18 cellular contexts compared by ENCODE assay signal in genomic region chr5:127305486-127305885, GRCh38. TPM values are rescaled to one million over a fixed set of nuclear protein-coding genes. Genes with fewer than 3 reads are reported as not detected.
A peak's percentile ranks its signal among the peaks of the same experiment; 100 is the strongest.
DNase-seq lines count a peak whose midpoint lies in the region; ATAC-seq and TF ChIP-seq lines count a peak whose summit lies in the region.
"Had no signal": no experiment of that assay in that cellular context is flagged by ENCODE, and none has a peak within 500 bp of the region (broad histone marks: within the 10 kb centered on the region; RNA-seq: fewer than 3 reads in every experiment).

No MANE protein-coding gene starts in this region.

- DNase-seq in NCI-H2171 treated with DMSO at 0.1 percent for 48 hours (lab: John Stamatoyannopoulos, UW) (peak; percentile 20), NCI-H2171 (lab: John Stamatoyannopoulos, UW) (no peak), medulla oblongata (ENCODE audit: extremely low spot score) (peak; percentile 89), esophagus squamous epithelium (lab: John Stamatoyannopoulos, UW) (no peak), body of pancreas (no peak), RKO (ENCODE audit: low spot score) (no peak)
- DNase-seq in activated CD4-positive, alpha-beta T cell treated with anti-CD3 and anti-CD28 coated beads, Interleukin-2, amount 10 ng/mL, durations not matched to agents 24 days and 14 days = no peak
- DNase-seq: GF-D8, GM23248, Kasumi-1, MM.1S, NCI-H187 treated with DMSO at 0.1 percent for 48 hours, NCI-H524, SJCRH30 had no signal

- ATAC-seq in body of pancreas = no peak

- TF ChIP-seq CTCF in esophagus squamous epithelium (IDR thresholded peaks at IDR 0.05) = no peak
- TF ChIP-seq CTCF in body of pancreas (IDR thresholded peaks at IDR 0.05) = no peak

- no peaks in the 10 kb centered on the region for H3K36me3 Mint-ChIP-seq in activated CD4-positive, alpha-beta T cell treated with anti-CD3 and anti-CD28 coated beads, Interleukin-2, amount 10 ng/mL, durations not matched to agents 24 days and 14 days (ENCODE audit: low read depth)
- H3K36me3 Mint-ChIP-seq: IgD-negative memory B cell had no signal

- H3K27me3 ChIP-seq in esophagus squamous epithelium (no peaks in the 10 kb centered on the region), body of pancreas (no peaks in the 10 kb centered on the region)
- H3K27me3 ChIP-seq: BLaER1 treated with 17β-estradiol and CSF1 and Interleukin-3, amounts not matched to agents 10 nM and 100 nM; SJCRH30 had no signal

- H3K27ac ChIP-seq in cingulate gyrus (ENCODE audit: low read depth, low read length) (peak overlapping the region; percentile 94), esophagus squamous epithelium (no peak overlapping the region), body of pancreas (no peak overlapping the region)
- H3K27ac ChIP-seq: BLaER1 treated with 17β-estradiol and CSF1 and Interleukin-3, amounts not matched to agents 10 nM and 100 nM; GM23248; HL-60; SJCRH30 had no signal

- H3K4me1 Mint-ChIP-seq in activated CD4-positive, alpha-beta T cell treated with anti-CD3 and anti-CD28 coated beads, Interleukin-2, amount 10 ng/mL, durations not matched to agents 24 days and 14 days = no peaks in the 10 kb centered on the region
- H3K4me1 Mint-ChIP-seq: IgD-negative memory B cell had no signal

- intact Hi-C loops in activated CD4-positive, alpha-beta T cell treated with anti-CD3 and anti-CD28 coated beads, Interleukin-2, amount 10 ng/mL, durations not matched to agents 24 days and 14 days (cut with micrococcal nuclease) = no loop called here
- intact Hi-C loops in esophagus squamous epithelium (cut with DNase I) (no loop called here), body of pancreas (cut with DNase I) (no loop called here)

- H3K4me3 Mint-ChIP-seq in activated CD4-positive, alpha-beta T cell treated with anti-CD3 and anti-CD28 coated beads, Interleukin-2, amount 10 ng/mL, durations not matched to agents 24 days and 14 days = no peak overlapping the region
- H3K4me3 Mint-ChIP-seq: IgD-negative memory B cell had no signal

- TF ChIP-seq POLR2A in esophagus squamous epithelium (IDR thresholded peaks at IDR 0.05) (no peak), body of pancreas (IDR thresholded peaks at IDR 0.05) (no peak)

- H3K4me1 ChIP-seq in esophagus squamous epithelium (no peaks in the 10 kb centered on the region), body of pancreas (no peaks in the 10 kb centered on the region)
- H3K4me1 ChIP-seq: BLaER1 treated with 17β-estradiol and CSF1 and Interleukin-3, amounts not matched to agents 10 nM and 100 nM had no signal

- no peak overlapping the region for H3K27ac Mint-ChIP-seq in activated CD4-positive, alpha-beta T cell treated with anti-CD3 and anti-CD28 coated beads, Interleukin-2, amount 10 ng/mL, durations not matched to agents 24 days and 14 days
- H3K27ac Mint-ChIP-seq: IgD-negative memory B cell had no signal

- 13 to 41% methylated on average over 2 of the region's 2 CpGs for WGBS in esophagus squamous epithelium, 2 donors
- WGBS in body of pancreas, 2 donors = 10 to 33% methylated on average over 2 of the region's 2 CpGs

- no peaks in the 10 kb centered on the region for H3K9me3 ChIP-seq in esophagus squamous epithelium
- no peaks in the 10 kb centered on the region for H3K9me3 ChIP-seq in body of pancreas

- no peaks in the 10 kb centered on the region for H3K9me3 Mint-ChIP-seq in activated CD4-positive, alpha-beta T cell treated with anti-CD3 and anti-CD28 coated beads, Interleukin-2, amount 10 ng/mL, durations not matched to agents 24 days and 14 days

- H3K27me3 Mint-ChIP-seq in activated CD4-positive, alpha-beta T cell treated with anti-CD3 and anti-CD28 coated beads, Interleukin-2, amount 10 ng/mL, durations not matched to agents 24 days and 14 days = peaks cover 10% of the 10 kb centered on the region

- H3K4me3 ChIP-seq in esophagus squamous epithelium (no peak overlapping the region), body of pancreas (no peak overlapping the region)
- H3K4me3 ChIP-seq: BLaER1 treated with 17β-estradiol and CSF1 and Interleukin-3, amounts not matched to agents 10 nM and 100 nM; GM23248; SJCRH30 had no signal

- H3K36me3 ChIP-seq in esophagus squamous epithelium = no peaks in the 10 kb centered on the region
- no peaks in the 10 kb centered on the region for H3K36me3 ChIP-seq in body of pancreas (replicated peaks in 1 of 2; ENCODE audit: insufficient read depth in 1 of 2, low read depth in 2 of 2)
- H3K36me3 ChIP-seq: BLaER1 treated with 17β-estradiol and CSF1 and Interleukin-3, amounts not matched to agents 10 nM and 100 nM had no signal

RNA-seq across cellular contexts. Expression of gene MEGF10, which starts 14.9 kb away (rescaled TPM):
- total RNA-seq in activated CD4-positive, alpha-beta T cell treated with anti-CD3 and anti-CD28 coated beads, Interleukin-2, amount 10 ng/mL, durations not matched to agents 24 days and 14 days = not detected in 2 replicates
- 1 to 10 TPM in 1 of 4 donors, not detected in 3; 1.1 TPM for total RNA-seq in esophagus squamous epithelium
- under 1 TPM in 1 of 2 donors, not detected in 1; under 0.01 TPM for total RNA-seq in body of pancreas
- total RNA-seq: GM23248 had no signal

Comparison
In these comparisons a context has a peak if more than half of its experiments do, and no peak if none do; other contexts are left out.
1. DNase-seq: peak in NCI-H2171 treated with DMSO at 0.1 percent for 48 hours (single experiment) and medulla oblongata (single experiment); none in NCI-H2171 (single experiment), activated CD4-positive, alpha-beta T cell treated with anti-CD3 and anti-CD28 coated beads, Interleukin-2, amount 10 ng/mL, durations not matched to agents 24 days and 14 days (single experiment), esophagus squamous epithelium (single experiment), body of pancreas (0 of 4) and RKO (single experiment).